ENCODE assay signal across 25 cellular contexts in the genomic region with DNA sequence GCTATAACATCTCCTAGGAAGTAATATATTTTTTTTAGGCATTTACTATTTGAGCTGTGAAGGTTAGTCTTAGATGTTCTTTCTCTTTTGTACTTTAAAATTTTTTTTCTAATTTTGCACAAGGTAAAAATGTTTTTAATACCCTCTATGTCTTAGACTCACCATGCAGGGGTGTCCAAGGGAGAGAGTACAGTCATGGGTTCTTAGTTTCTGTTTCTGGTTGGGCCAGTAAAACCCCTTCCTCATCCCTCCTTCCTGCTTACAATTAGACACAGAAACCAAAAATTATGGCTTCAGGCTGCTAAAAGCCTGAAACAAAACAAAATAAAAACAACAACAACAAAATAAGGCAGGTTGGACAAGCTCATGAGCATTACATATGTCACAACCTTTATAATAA.
A peak's percentile ranks its signal among the peaks of the same experiment; 100 is the strongest.
DNase-seq lines count a peak whose midpoint lies in the region; ATAC-seq and TF ChIP-seq lines count a peak whose summit lies in the region.
"Had no signal": no experiment of that assay in that cellular context is flagged by ENCODE, and none has a peak within 500 bp of the region (broad histone marks: within the 10 kb centered on the region; RNA-seq: fewer than 3 reads in every experiment).

No MANE protein-coding gene starts in this region.

- ATAC-seq in DND-41 (ENCODE audit: insufficient read depth, low read depth) (no peak), GM21529 (IDR thresholded peaks at IDR 0.05; ENCODE audit: unreplicated experiment) (peak; percentile 39), HG03280 (IDR thresholded peaks at IDR 0.05; ENCODE audit: unreplicated experiment) (peak; percentile 42), GM21619 (IDR thresholded peaks at IDR 0.05; ENCODE audit: unreplicated experiment) (no peak)
- ATAC-seq: body of pancreas; HepG2; left lobe of liver; naive thymus-derived CD8-positive, alpha-beta T cell; right cardiac atrium had no signal

- no peak for TF ChIP-seq EP300 in stomach (IDR thresholded peaks at IDR 0.05)

- intact Hi-C loops in stomach (cut with DNase I; ENCODE audit: low total_unique reads) = no loop called here

- H3K36me3 ChIP-seq in DND-41 (ENCODE audit: insufficient read depth, low read length) (no peaks in the 10 kb centered on the region), SJSA1 (0 out of 2 replicates have a peak, but pooled peaks cover 5% of the 10 kb centered on the region), stomach (no peaks in the 10 kb centered on the region), endodermal cell (ENCODE audit: control insufficient read depth, insufficient read depth, low read length) (no peaks in the 10 kb centered on the region)
- H3K36me3 ChIP-seq: pancreas had no signal

- H3K4me1 ChIP-seq in DND-41 (ENCODE audit: insufficient read depth, low read length) (peaks cover 14% of the 10 kb centered on the region), SJSA1 (replicated peaks) (peaks cover 40% of the 10 kb centered on the region), stomach (no peaks in the 10 kb centered on the region), endodermal cell (ENCODE audit: control insufficient read depth, insufficient read depth, low read length) (no peaks in the 10 kb centered on the region)
- H3K4me1 ChIP-seq: body of pancreas, foreskin keratinocyte, pancreas had no signal

- no peaks in the 10 kb centered on the region for H3K27me3 Mint-ChIP-seq in endodermal cell (ENCODE audit: insufficient read depth)
- H3K27me3 Mint-ChIP-seq: activated naive CD8-positive, alpha-beta T cell treated with anti-CD3 and anti-CD28 coated beads, Interleukin-2, amount 10 ng/mL, durations not matched to agents 7 days and 5 days; naive thymus-derived CD8-positive, alpha-beta T cell; type B pancreatic cell had no signal

- no peak for DNase-seq in DND-41
- no peak for DNase-seq in SJSA1 (ENCODE audit: low read depth in 1 of 2, low spot score in 2 of 2)
- DNase-seq in stomach = no peak
- no peak for DNase-seq in endodermal cell
- DNase-seq in SIG-M5 (lab: John Stamatoyannopoulos, UW) = no peak
- DNase-seq: activated CD4-positive, alpha-beta T cell treated with anti-CD3 and anti-CD28 coated beads, Interleukin-2, amount 50 U/mL, for 48 hours; activated effector memory CD4-positive, alpha-beta T cell treated with Interleukin-2 at 50 U/mL for 16 hours; activated naive CD8-positive, alpha-beta T cell treated with anti-CD3 and anti-CD28 coated beads, Interleukin-2, amount 10 ng/mL, durations not matched to agents 7 days and 5 days; body of pancreas; erythroblast; H7; immature natural killer cell; naive thymus-derived CD8-positive, alpha-beta T cell; NCI-H1417 treated with DMSO at 0.1 percent for 48 hours; pancreas; right cardiac atrium; T-helper 9 cell had no signal

- H3K27me3 ChIP-seq in DND-41 (ENCODE audit: insufficient read depth, low read length, poor library complexity) (no peaks in the 10 kb centered on the region), SJSA1 (replicated peaks) (no peaks in the 10 kb centered on the region), stomach (no peaks in the 10 kb centered on the region), endodermal cell (ENCODE audit: control insufficient read depth, insufficient read depth, low read length, poor library complexity, severe bottlenecking) (no peaks in the 10 kb centered on the region)
- H3K27me3 ChIP-seq: body of pancreas, foreskin keratinocyte, pancreas had no signal

- 0 out of 2 replicates have a peak overlapping the region, but pooled peaks have one; percentile 17 for H3K4me2 ChIP-seq in DND-41 (ENCODE audit: insufficient read depth, low read length)

- no peak overlapping the region for H2AFZ ChIP-seq in DND-41 (ENCODE audit: low read depth, low read length)

- no peak for TF ChIP-seq POLR2A in stomach (IDR thresholded peaks at IDR 0.05)

- TF ChIP-seq CTCF in DND-41 (IDR thresholded peaks at IDR 0.05; ENCODE audit: borderline replicate concordance, extremely low read depth, low read length, poor library complexity, severe bottlenecking) = no peak
- no peak for TF ChIP-seq CTCF in stomach (IDR thresholded peaks at IDR 0.05)
- TF ChIP-seq CTCF in endodermal cell (conservative IDR thresholded peaks at IDR 0.05) = no peak

- H3K9me3 ChIP-seq in DND-41 (ENCODE audit: insufficient read depth, low read length, severe bottlenecking) (no peaks in the 10 kb centered on the region), SJSA1 (replicated peaks) (no peaks in the 10 kb centered on the region), stomach (no peaks in the 10 kb centered on the region), endodermal cell (ENCODE audit: control insufficient read depth, low read length) (no peaks in the 10 kb centered on the region)
- H3K9me3 ChIP-seq: body of pancreas, pancreas had no signal

- no peaks in the 10 kb centered on the region for H4K20me1 ChIP-seq in DND-41 (ENCODE audit: insufficient read depth, low read length)

- H3K9me3 Mint-ChIP-seq in endodermal cell = no peaks in the 10 kb centered on the region
- H3K9me3 Mint-ChIP-seq: activated naive CD8-positive, alpha-beta T cell treated with anti-CD3 and anti-CD28 coated beads, Interleukin-2, amount 10 ng/mL, durations not matched to agents 7 days and 5 days; CD14-positive monocyte; type B pancreatic cell had no signal

- no peak overlapping the region for H3K4me3 Mint-ChIP-seq in endodermal cell
- H3K4me3 Mint-ChIP-seq: activated naive CD8-positive, alpha-beta T cell treated with anti-CD3 and anti-CD28 coated beads, Interleukin-2, amount 10 ng/mL, durations not matched to agents 7 days and 5 days; CD14-positive monocyte; immature natural killer cell; naive thymus-derived CD8-positive, alpha-beta T cell; type B pancreatic cell had no signal

- H3K9ac ChIP-seq in DND-41 (ENCODE audit: low read depth, low read length) (no peak overlapping the region), endodermal cell (ENCODE audit: extremely low read depth, low read length, poor library complexity, severe bottlenecking) (no peak overlapping the region)

- H3K27ac Mint-ChIP-seq in endodermal cell = no peak overlapping the region
- H3K27ac Mint-ChIP-seq: activated naive CD8-positive, alpha-beta T cell treated with anti-CD3 and anti-CD28 coated beads, Interleukin-2, amount 10 ng/mL, durations not matched to agents 7 days and 5 days; CD14-positive monocyte; naive thymus-derived CD8-positive, alpha-beta T cell had no signal

- H3K79me2 ChIP-seq in DND-41 (ENCODE audit: insufficient read depth, low read length) = no peaks in the 10 kb centered on the region

- H3K27ac ChIP-seq in DND-41 (ENCODE audit: low read length) (no peak overlapping the region; the same call in 1 of the 2 replicates), SJSA1 (peak overlapping the region; percentile 59), stomach (no peak overlapping the region), endodermal cell (ENCODE audit: low read depth, low read length) (no peak overlapping the region)
- H3K27ac ChIP-seq: body of pancreas, foreskin keratinocyte, pancreas had no signal

- H3K4me3 ChIP-seq in DND-41 (ENCODE audit: low read depth in 1 of 2, low read length in 2 of 2) (no peak overlapping the region), SJSA1 (no peak overlapping the region), stomach (no peak overlapping the region), endodermal cell (ENCODE audit: low read length) (no peak overlapping the region)
- H3K4me3 ChIP-seq: body of pancreas, pancreas had no signal

- H3K4me1 Mint-ChIP-seq in endodermal cell = peaks cover 8% of the 10 kb centered on the region
- H3K4me1 Mint-ChIP-seq: activated naive CD8-positive, alpha-beta T cell treated with anti-CD3 and anti-CD28 coated beads, Interleukin-2, amount 10 ng/mL, durations not matched to agents 7 days and 5 days; CD14-positive monocyte; naive thymus-derived CD8-positive, alpha-beta T cell had no signal

- no peaks in the 10 kb centered on the region for H3K36me3 Mint-ChIP-seq in endodermal cell (ENCODE audit: low read depth)
- H3K36me3 Mint-ChIP-seq: activated naive CD8-positive, alpha-beta T cell treated with anti-CD3 and anti-CD28 coated beads, Interleukin-2, amount 10 ng/mL, durations not matched to agents 7 days and 5 days; CD14-positive monocyte; immature natural killer cell; naive thymus-derived CD8-positive, alpha-beta T cell; type B pancreatic cell had no signal

Comparison
In these comparisons a context has a peak if more than half of its experiments do, and no peak if none do; other contexts are left out.
1. ATAC-seq: peak in GM21529 (single experiment) and HG03280 (single experiment); none in DND-41 (single experiment) and GM21619 (single experiment).